Comparison of ENCODE assay signal across 11 cellular contexts in genomic region chr21:34690041-34690792, GRCh38. TPM values are rescaled to one million over a fixed set of nuclear protein-coding genes. Genes with fewer than 3 reads are reported as not detected.
DNase-seq lines count a peak whose midpoint lies in the region; ATAC-seq and TF ChIP-seq lines count a peak whose summit lies in the region.
"Had no signal": no experiment of that assay in that cellular context is flagged by ENCODE, and none has a peak within 500 bp of the region (broad histone marks: within the 10 kb centered on the region; RNA-seq: fewer than 3 reads in every experiment).

No MANE protein-coding gene starts in this region.

- no peak for TF ChIP-seq POLR2A in body of pancreas (IDR thresholded peaks at IDR 0.05)

- peak in 1 of 7 experiments; percentile 19 for TF ChIP-seq CTCF in body of pancreas (IDR thresholded peaks at IDR 0.05)

- DNase-seq in DMS53 (lab: John Stamatoyannopoulos, UW) (peak; percentile 96), NCI-H2029 treated with DMSO at 0.1 percent for 48 hours (lab: John Stamatoyannopoulos, UW) (peak; percentile 93), body of pancreas (peak in 2 of 4 donors; percentile 26 to 43), SKM-1 treated with dmso at 0.1 percent for 144 hours (lab: John Stamatoyannopoulos, UW; ENCODE audit: unreplicated experiment) (no peak)
- no peak for DNase-seq in central memory CD4-positive, alpha-beta T cell
- DNase-seq: activated CD4-positive, alpha-beta T cell treated with anti-CD3 and anti-CD28 coated beads, Interleukin-2, amount 10 ng/mL, durations not matched to agents 24 days and 14 days; NCI-H446 treated with DMSO at 0.1 percent for 48 hours; upper lobe of left lung had no signal

- ATAC-seq in body of pancreas, result peak; percentile 56
- ATAC-seq in GM19455 (IDR thresholded peaks at IDR 0.05; ENCODE audit: unreplicated experiment), result no peak
- no peak for ATAC-seq in HG03095 (IDR thresholded peaks at IDR 0.05; ENCODE audit: unreplicated experiment)

- H3K9me3 ChIP-seq in body of pancreas (no peaks in the 10 kb centered on the region), muscle layer of duodenum (ENCODE audit: control insufficient read depth in 1 of 2, low read length in 2 of 2) (peaks cover 0 to 4% of the 10 kb centered on the region in 2 donors)
- H3K9me3 ChIP-seq: upper lobe of left lung had no signal

- H3K27me3 ChIP-seq in body of pancreas (no peaks in the 10 kb centered on the region), muscle layer of duodenum (ENCODE audit: low read depth, low read length) (no peaks in the 10 kb centered on the region)
- H3K27me3 ChIP-seq: upper lobe of left lung had no signal

- H3K4me3 ChIP-seq in body of pancreas (no peak overlapping the region), muscle layer of duodenum (ENCODE audit: low read depth in 1 of 2, low read length in 2 of 2) (no peak overlapping the region)
- H3K4me3 ChIP-seq: upper lobe of left lung had no signal

- 74 to 77% methylated on average over 11 of the region's 11 CpGs for WGBS in body of pancreas, 2 donors

- peaks cover 17% of the 10 kb centered on the region for H3K4me1 ChIP-seq in body of pancreas
- no peaks in the 10 kb centered on the region for H3K4me1 ChIP-seq in muscle layer of duodenum (ENCODE audit: control insufficient read depth in 1 of 2, insufficient read depth in 2 of 2, low read length in 2 of 2)

- intact Hi-C loops in body of pancreas (cut with DNase I), result no loop called here

- H3K36me3 ChIP-seq in body of pancreas (replicated peaks in 1 of 2; ENCODE audit: insufficient read depth in 1 of 2, low read depth in 2 of 2) (no peaks in the 10 kb centered on the region), muscle layer of duodenum (ENCODE audit: control insufficient read depth in 1 of 2, insufficient read depth in 2 of 2, low read length in 2 of 2) (no peaks in the 10 kb centered on the region)
- H3K36me3 ChIP-seq: upper lobe of left lung had no signal

- H3K27ac ChIP-seq in body of pancreas, result peak overlapping the region in 2 of 4 donors; percentile 26 to 36
- peak overlapping the region; percentile 20 for H3K27ac ChIP-seq in muscle layer of duodenum (ENCODE audit: low read length)

RNA-seq across cellular contexts. Expression of gene CLIC6, which starts 21.4 kb away (rescaled TPM):
- 1 to 10 TPM in 1 of 2 donors, under 1 TPM in 1; 0.99 to 1.8 TPM for total RNA-seq in body of pancreas
- total RNA-seq: activated CD4-positive, alpha-beta T cell treated with anti-CD3 and anti-CD28 coated beads, Interleukin-2, amount 10 ng/mL, durations not matched to agents 24 days and 14 days had no signal

Comparison
In these comparisons a context has a peak if more than half of its experiments do, and no peak if none do; other contexts are left out.
1. DNase-seq: peak in DMS53 (single experiment) and NCI-H2029 treated with DMSO at 0.1 percent for 48 hours (single experiment); none in central memory CD4-positive, alpha-beta T cell (single experiment) and SKM-1 treated with dmso at 0.1 percent for 144 hours (single experiment).